12 cellular contexts compared by ENCODE assay signal in genomic region chr7:65004575-65004974, GRCh38. TPM values are rescaled to one million over a fixed set of nuclear protein-coding genes. Genes with fewer than 3 reads are reported as not detected.
A peak's percentile ranks its signal among the peaks of the same experiment; 100 is the strongest.
DNase-seq lines count a peak whose midpoint lies in the region; ATAC-seq, FAIRE-seq and TF ChIP-seq lines count a peak whose summit lies in the region.
"Had no signal": no experiment of that assay in that cellular context is flagged by ENCODE, and none has a peak within 500 bp of the region (broad histone marks: within the 10 kb centered on the region; RNA-seq: fewer than 3 reads in every experiment).

No MANE protein-coding gene starts in this region.

- no peaks in the 10 kb centered on the region; the same call in 1 of the 2 replicates for H3K27me3 Mint-ChIP-seq in H9 (ENCODE audit: low read depth)
- no peaks in the 10 kb centered on the region for H3K27me3 Mint-ChIP-seq in naive thymus-derived CD8-positive, alpha-beta T cell

- no peak overlapping the region for H4K91ac ChIP-seq in H9 (ENCODE audit: insufficient read length, low read depth, low read length)

- DNase-seq in H9 (no peak), GM12878 (ENCODE audit: low read depth, low spot score) (no peak), NCI-H2107 (lab: John Stamatoyannopoulos, UW) (no peak), GM03348 (ENCODE audit: low spot score) (no peak), NCI-H524 treated with DMSO at 0.1 percent for 48 hours (lab: John Stamatoyannopoulos, UW) (no peak)
- no peak for DNase-seq in naive thymus-derived CD8-positive, alpha-beta T cell
- DNase-seq: GOT3, islet precursor cell, NCI-H1417 treated with DMSO at 0.1 percent for 48 hours, SW 1271 had no signal

- peaks cover 28 to 35% of the 10 kb centered on the region in 2 experiments for H3K9me3 Mint-ChIP-seq in H9
- H3K9me3 Mint-ChIP-seq in naive thymus-derived CD8-positive, alpha-beta T cell, result peaks cover 0 to 48% (median 22%) of the 10 kb centered on the region in 9 donors

- no peak overlapping the region for H3T11ph ChIP-seq in H9 (ENCODE audit: low read length)

- H2BK5ac ChIP-seq in H9 (ENCODE audit: insufficient read length, low read length), result no peak overlapping the region

- no peak overlapping the region for H3K14ac ChIP-seq in H9 (ENCODE audit: insufficient read depth, low read length)

- no peak overlapping the region for H2AK5ac ChIP-seq in H9 (ENCODE audit: insufficient read length, low read length)

- no peak overlapping the region for H2BK20ac ChIP-seq in H9 (ENCODE audit: low read depth, low read length, poor library complexity, severe bottlenecking)

- TF ChIP-seq POLR2A in GM12878 (IDR thresholded peaks at IDR 0.05; ENCODE audit: low read depth, low read length), result no peak

- H3K27ac ChIP-seq in BLaER1 (no peak overlapping the region), H9 (ENCODE audit: insufficient read length, low read depth, low read length) (no peak overlapping the region), GM12878 (ENCODE audit: control insufficient read depth, insufficient read depth) (no peak overlapping the region)

- peaks cover 3% of the 10 kb centered on the region for H3K79me1 ChIP-seq in H9 (ENCODE audit: insufficient read depth, low read depth, low read length, poor library complexity, severe bottlenecking)

- H2BK120ac ChIP-seq in H9 (ENCODE audit: low read depth, low read length, poor library complexity, severe bottlenecking), result no peak overlapping the region

- peak overlapping the region; percentile 63 to 98; a peak in 4 of 5 replicates for H3K4me3 Mint-ChIP-seq in H9
- H3K4me3 Mint-ChIP-seq in naive thymus-derived CD8-positive, alpha-beta T cell, result peak overlapping the region; percentile 43 to 97 (median 94)

- H2AFZ ChIP-seq in H9 (ENCODE audit: low read length) (no peak overlapping the region), GM12878 (ENCODE audit: control insufficient read depth, low read depth, low read length) (no peak overlapping the region)

- ATAC-seq in GM12878 (no peak), GM21528 (IDR thresholded peaks at IDR 0.05; ENCODE audit: low FRiP score, unreplicated experiment) (no peak)
- ATAC-seq in naive thymus-derived CD8-positive, alpha-beta T cell, result no peak

- H3K4me2 ChIP-seq in BLaER1 (peak overlapping the region; percentile 88), H9 (ENCODE audit: insufficient read depth, insufficient read length, low read length) (peak overlapping the region; percentile 21), GM12878 (ENCODE audit: control insufficient read depth, insufficient read depth) (peak overlapping the region; percentile 36; the same call in 1 of the 2 replicates)

- SMC1A ChIA-PET in GM12878 (lab: Charles Lee; ENCODE audit: uncharacterized antibody, unreplicated experiment), result interaction anchor here (0.7 kb wide), 1 partner anchor 16 kb away, joined by 3 read pairs; no protein-coding TSS in a partner anchor

- no peak overlapping the region for H3K23ac ChIP-seq in H9 (ENCODE audit: insufficient read length, low read depth, low read length)

- peak overlapping the region; percentile 90 for H3K4me3 ChIP-seq in BLaER1
- H3K4me3 ChIP-seq in GM12878, result peak overlapping the region; percentile 94; the same call in 1 of the 2 replicates

- H3K4me1 Mint-ChIP-seq in H9, result peaks cover 22 to 28% of the 10 kb centered on the region in 2 experiments
- H3K4me1 Mint-ChIP-seq in naive thymus-derived CD8-positive, alpha-beta T cell, result peaks cover 8 to 62% (median 36%) of the 10 kb centered on the region in 4 donors

- peaks cover 14% of the 10 kb centered on the region for H3K4me1 ChIP-seq in BLaER1
- H3K4me1 ChIP-seq in H9 (ENCODE audit: insufficient read depth, low read length), result no peaks in the 10 kb centered on the region
- no peaks in the 10 kb centered on the region for H3K4me1 ChIP-seq in GM12878 (ENCODE audit: control insufficient read depth, insufficient read depth, low read length)

- peaks cover 3% of the 10 kb centered on the region; the same call in 1 of the 2 replicates for H3K79me2 ChIP-seq in H9 (ENCODE audit: insufficient read depth, low read length)
- peaks cover 25% of the 10 kb centered on the region for H3K79me2 ChIP-seq in GM12878 (ENCODE audit: control insufficient read depth, insufficient read depth, low read length)

- no peak for TF ChIP-seq RAD21 in GM12878 (IDR thresholded peaks at IDR 0.05; ENCODE audit: insufficient read depth, low read depth, low read length)

- H2BK12ac ChIP-seq in H9 (ENCODE audit: insufficient read length, low read depth, low read length), result no peak overlapping the region

- intact Hi-C loops in GM12878 (cut with micrococcal nuclease; ENCODE audit: unreplicated experiment), result loop anchor here (5.0 to 10.0 kb wide), 3 partner anchors 33 to 340 kb away; partner anchors contain the start of genes ZNF107 and ZNF138

- no peak for FAIRE-seq in GM12878 (lab: Jason Lieb, UNC)

- TF ChIP-seq CTCF in H9 (conservative IDR thresholded peaks at IDR 0.05) (no peak), GM12878 (IDR thresholded peaks at IDR 0.05 in 2 of 3, conservative IDR thresholded peaks at IDR 0.05 in 1 of 3; ENCODE audit: control insufficient read depth in 2 of 3, extremely low read depth in 1 of 3, insufficient read depth in 1 of 3, low read depth in 3 of 3, low read length in 3 of 3) (no peak)

- H3K4ac ChIP-seq in H9 (ENCODE audit: low read depth, low read length), result no peak overlapping the region

- in situ Hi-C loops in GM12878 (cut with MboI), result no loop called here

- CTCF ChIA-PET in GM12878 (lab: Yijun Ruan, JAX), result no interaction called here

- no peaks in the 10 kb centered on the region for H3K23me2 ChIP-seq in H9 (ENCODE audit: insufficient read length, low read depth, low read length, poor library complexity, severe bottlenecking)

- no peak overlapping the region for H3K27ac Mint-ChIP-seq in H9
- peak overlapping the region in 5 of 10 donors; percentile 15 to 95 (median 91) for H3K27ac Mint-ChIP-seq in naive thymus-derived CD8-positive, alpha-beta T cell

- H3K27me3 ChIP-seq in BLaER1, result no peaks in the 10 kb centered on the region
- no peaks in the 10 kb centered on the region for H3K27me3 ChIP-seq in H9 (ENCODE audit: insufficient read depth, low read length)
- H3K27me3 ChIP-seq in GM12878 (replicated peaks in 1 of 2; ENCODE audit: control insufficient read depth in 2 of 2, insufficient read depth in 2 of 2, low read length in 1 of 2), result no peaks in the 10 kb centered on the region

- H3K9me3 ChIP-seq in BLaER1, result peaks cover 58% of the 10 kb centered on the region
- H3K9me3 ChIP-seq in H9 (ENCODE audit: control insufficient read depth, low read depth, low read length), result peaks cover 6% of the 10 kb centered on the region
- peaks cover 24% of the 10 kb centered on the region for H3K9me3 ChIP-seq in GM12878 (replicated peaks; ENCODE audit: control insufficient read depth, insufficient read depth, low read length)

- no peak overlapping the region for H3K56ac ChIP-seq in H9 (ENCODE audit: insufficient read length, low read depth, low read length)

- H3K9ac ChIP-seq in BLaER1 (no peak overlapping the region), H9 (ENCODE audit: extremely low read depth, insufficient read length, low read length) (no peak overlapping the region), GM12878 (ENCODE audit: control insufficient read depth, insufficient read depth, low read length) (no peak overlapping the region)

- no peaks in the 10 kb centered on the region for H4K20me1 ChIP-seq in BLaER1
- no peaks in the 10 kb centered on the region for H4K20me1 ChIP-seq in H9 (ENCODE audit: control insufficient read depth, insufficient read depth, insufficient read length)
- H4K20me1 ChIP-seq in GM12878 (ENCODE audit: control insufficient read depth, insufficient read depth), result no peaks in the 10 kb centered on the region

- peaks cover 56% of the 10 kb centered on the region for H3K36me3 ChIP-seq in BLaER1
- peaks cover 0 to 3% of the 10 kb centered on the region in 2 experiments; a peak in 2 of 4 replicates for H3K36me3 ChIP-seq in GM12878 (ENCODE audit: control insufficient read depth in 2 of 2, insufficient read depth in 2 of 2, low read length in 1 of 2)

- no peak overlapping the region for H2BK15ac ChIP-seq in H9 (ENCODE audit: low read depth, low read length)

- no TSS peak for BruUV-seq in GM12878 (replicated peaks; lab: Mats Ljungman, UMichigan)

- WGBS in H9 (ENCODE audit: extremely low coverage, insufficient read length, low lambda C conversion rate), result no CpG with 5 or more reads among the region's 1 CpG
- WGBS in GM12878 (ENCODE audit: insufficient coverage, insufficient replicate concordance, low lambda C conversion rate, missing lambda C conversion rate), result 18% methylated on average over 1 of the region's 1 CpG

- no peak for TF ChIP-seq EP300 in GM12878 (IDR thresholded peaks at IDR 0.05; ENCODE audit: borderline replicate concordance in 1 of 2, control insufficient read depth in 1 of 2, low read depth in 2 of 2, low read length in 2 of 2)

- POLR2A ChIA-PET in GM12878 (lab: Charles Lee), result interaction anchor here (0.6 kb wide), 1 partner anchor 333 kb away, joined by 4 read pairs; no protein-coding TSS in a partner anchor
- POLR2A ChIA-PET in naive thymus-derived CD8-positive, alpha-beta T cell (lab: Charles Lee), result no interaction called here

- no peak overlapping the region for H4K8ac ChIP-seq in H9 (replicated peaks; ENCODE audit: insufficient read length, low read depth, low read length)

- H4K5ac ChIP-seq in H9 (ENCODE audit: insufficient read length, low read depth, low read length), result no peak overlapping the region

- RAD21 ChIA-PET in GM12878 (lab: Charles Lee; ENCODE audit: unreplicated experiment), result no interaction called here

- peaks cover 41 to 51% (median 43%) of the 10 kb centered on the region in 3 experiments for H3K36me3 Mint-ChIP-seq in H9 (ENCODE audit: insufficient read depth in 1 of 3, low read depth in 3 of 3)
- peaks cover 41 to 50% (median 50%) of the 10 kb centered on the region in 3 donors for H3K36me3 Mint-ChIP-seq in naive thymus-derived CD8-positive, alpha-beta T cell

- H3K18ac ChIP-seq in H9 (ENCODE audit: insufficient read length, low read depth, low read length), result no peak overlapping the region

RNA-seq across cellular contexts. Expression of gene ERV3-1, which starts 1.9 kb away (rescaled TPM):
- total RNA-seq in H9 (2021) (13.9 and 16.5 TPM in 2 replicates), GM12878 (2014; rRNA removed) (18.4 and 20.3 TPM in 2 replicates), GM12878 (2014; rRNA removed; fragmentation: Illumina TruSeq; extraction: Trizol) (15.1 and 16.3 TPM in 2 replicates), GM12878 (2021) (12.5 and 14.6 TPM in 2 replicates)
- 109 and 115 TPM in 2 replicates for total RNA-seq in GM12878 (2013; cell fraction: nucleolus; rRNA removed)
- polyA plus RNA-seq in GM12878 (2011; ENCODE audit: low read depth), result 33.2 TPM
- polyA plus RNA-seq in GM12878 (2011; rRNA removed) (23.4 and 26.1 TPM in 2 replicates), GM12878 (2014; fragmentation: Illumina TruSeq; extraction: Trizol) (19.2 and 23.7 TPM in 2 replicates), GM12878 (2014; fragmentation: Nextera tagmentation; extraction: Ambion mirVana) (10 to 100 TPM in 1 of 2 experiments, 1 to 10 TPM in 1; 9.4 to 11.7 TPM), GM12878 (2014; rRNA removed) (14.4 and 16.1 TPM in 2 replicates), GM12878 (2016; fragmentation: Nextera tagmentation; extraction: Ambion mirVana) (10 to 100 TPM; 15.0 to 17.7 TPM)
- polyA plus RNA-seq in GM12878 (2011; cell fraction: cytosol; rRNA removed), result 9.5 and 13.4 TPM in 2 replicates
- polyA plus RNA-seq in GM12878 (2011; cell fraction: nucleus; rRNA removed), result 48.9 and 59.7 TPM in 2 replicates
- 12.0 and 12.3 TPM in 2 replicates for polyA plus RNA-seq in GM12878 (2012)
- polyA minus RNA-seq in GM12878 (2011; rRNA and poly(A)+ RNA removed), result 17.3 and 19.1 TPM in 2 replicates
- 6.8 and 7.1 TPM in 2 replicates for polyA minus RNA-seq in GM12878 (2011; cell fraction: cytosol; rRNA and poly(A)+ RNA removed)
- polyA minus RNA-seq in GM12878 (2011; cell fraction: nucleus; rRNA and poly(A)+ RNA removed), result 38.8 and 52.4 TPM in 2 replicates
- total RNA-seq in naive thymus-derived CD8-positive, alpha-beta T cell, result 10 to 100 TPM; 23.2 to 23.9 TPM
- polyA plus RNA-seq in naive thymus-derived CD8-positive, alpha-beta T cell, result 1 to 10 TPM; 6.4 to 6.7 (median 6.4) TPM

RNA-seq across cellular contexts. Expression of gene ZNF117, which starts 13.7 kb away (rescaled TPM):
- 11.6 and 13.6 TPM in 2 replicates for total RNA-seq in H9 (2021)
- total RNA-seq in GM12878 (2013; cell fraction: nucleolus; rRNA removed), result 49.9 and 51.1 TPM in 2 replicates
- total RNA-seq in GM12878 (2014; rRNA removed), result 9.3 and 11.7 TPM in 2 replicates
- total RNA-seq in GM12878 (2014; rRNA removed; fragmentation: Illumina TruSeq; extraction: Trizol), result 14.7 and 14.9 TPM in 2 replicates
- 7.0 and 7.5 TPM in 2 replicates for total RNA-seq in GM12878 (2021)
- 4.2 TPM for polyA plus RNA-seq in GM12878 (2011; ENCODE audit: low read depth)
- 8.7 and 18.2 TPM in 2 replicates for polyA plus RNA-seq in GM12878 (2011; rRNA removed)
- 1.3 and 1.4 TPM in 2 replicates for polyA plus RNA-seq in GM12878 (2011; cell fraction: cytosol; rRNA removed)
- 16.5 and 18.3 TPM in 2 replicates for polyA plus RNA-seq in GM12878 (2011; cell fraction: nucleus; rRNA removed)
- 7.2 and 7.6 TPM in 2 replicates for polyA plus RNA-seq in GM12878 (2012)
- polyA plus RNA-seq in GM12878 (2014; fragmentation: Illumina TruSeq; extraction: Trizol), result 15.3 and 22.3 TPM in 2 replicates
- polyA plus RNA-seq in GM12878 (2014; fragmentation: Nextera tagmentation; extraction: Ambion mirVana), result 1 to 10 TPM; 1.4 to 1.5 TPM
- 7.1 and 8.2 TPM in 2 replicates for polyA plus RNA-seq in GM12878 (2014; rRNA removed)
- 1 to 10 TPM; 2.8 to 4.1 TPM for polyA plus RNA-seq in GM12878 (2016; fragmentation: Nextera tagmentation; extraction: Ambion mirVana)
- polyA minus RNA-seq in GM12878 (2011; rRNA and poly(A)+ RNA removed), result 3.5 and 4.1 TPM in 2 replicates
- 1.2 and 2.1 TPM in 2 replicates for polyA minus RNA-seq in GM12878 (2011; cell fraction: cytosol; rRNA and poly(A)+ RNA removed)
- 8.1 and 9.4 TPM in 2 replicates for polyA minus RNA-seq in GM12878 (2011; cell fraction: nucleus; rRNA and poly(A)+ RNA removed)
- 1 to 10 TPM; 5.6 to 5.9 TPM for total RNA-seq in naive thymus-derived CD8-positive, alpha-beta T cell
- under 1 TPM; 0.13 to 0.44 (median 0.42) TPM for polyA plus RNA-seq in naive thymus-derived CD8-positive, alpha-beta T cell

Comparison
In these comparisons a context has a peak if more than half of its experiments do, and no peak if none do; other contexts are left out.
1. H3K4me2 ChIP-seq: peak in every context shown above with its lines; median percentile 88 in BLaER1; 36 in GM12878; 21 in H9.